Comparison of ENCODE assay signal across 24 cellular contexts in genomic region chr2:42742740-42743666, GRCh38. TPM values are rescaled to one million over a fixed set of nuclear protein-coding genes. Genes with fewer than 3 reads are reported as not detected.
DNase-seq lines count a peak whose midpoint lies in the region; ATAC-seq and TF ChIP-seq lines count a peak whose summit lies in the region.
"Had no signal": no experiment of that assay in that cellular context is flagged by ENCODE, and none has a peak within 500 bp of the region (broad histone marks: within the 10 kb centered on the region; RNA-seq: fewer than 3 reads in every experiment).

No MANE protein-coding gene starts in this region.

- no peaks in the 10 kb centered on the region for H4K20me1 ChIP-seq in OCI-LY3 (ENCODE audit: insufficient read depth, low read length)

- no peak overlapping the region for H3K9ac ChIP-seq in OCI-LY3 (ENCODE audit: low read length)
- H3K9ac ChIP-seq: KMS-11 had no signal

- no peak for TF ChIP-seq EP300 in esophagus muscularis mucosa (IDR thresholded peaks at IDR 0.05)

- H3K27ac ChIP-seq in OCI-LY3 (ENCODE audit: low read length) (no peak overlapping the region), esophagus muscularis mucosa (replicated peaks in 1 of 4) (no peak overlapping the region), temporal lobe (ENCODE audit: low read depth, low read length) (peak overlapping the region; percentile 61)
- H3K27ac ChIP-seq: KMS-11, right atrium auricular region, tibial artery, VCaP had no signal

- peak; percentile 42 for DNase-seq in esophagus muscularis mucosa (ENCODE audit: extremely low spot score)
- DNase-seq in Caco-2, result no peak
- DNase-seq: activated CD4-positive, alpha-beta T cell treated with anti-CD3 and anti-CD28 coated beads, Interleukin-2, amount 50 U/mL, for 4 hours; activated gamma-delta T cell treated with Interleukin-2 at 50 U/mL for 16 hours; central memory CD4-positive, alpha-beta T cell; DND-41; effector CD8-positive, alpha-beta T cell; left ventricle myocardium superior; NCI-H1092 treated with DMSO at 0.1 percent for 48 hours; NCI-H2107; NCI-H524; occipital lobe; OCI-M1; SIG-M5; stimulated activated CD4-positive, alpha-beta T cell treated with anti-CD3 and anti-CD28 coated beads, Interleukin-15, amount 100 ng/mL, for 24 hours; tibial artery had no signal

- intact Hi-C loops in esophagus muscularis mucosa (cut with DNase I) (no loop called here), Caco-2 (cut with micrococcal nuclease; ENCODE audit: unreplicated experiment) (no loop called here)

- no peak overlapping the region for H3K4me2 ChIP-seq in OCI-LY3 (ENCODE audit: low read length)
- H3K4me2 ChIP-seq: KMS-11 had no signal

- peaks cover under 1% of the 10 kb centered on the region for H3K9me3 Mint-ChIP-seq in Caco-2 (ENCODE audit: unreplicated experiment)

- no peaks in the 10 kb centered on the region for H3K27me3 Mint-ChIP-seq in Caco-2 (ENCODE audit: insufficient read depth, unreplicated experiment)

- H3K27ac Mint-ChIP-seq in Caco-2 (ENCODE audit: unreplicated experiment), result no peak overlapping the region

- no peak for TF ChIP-seq POLR2A in esophagus muscularis mucosa (IDR thresholded peaks at IDR 0.05; ENCODE audit: low read depth)

- CTCF ChIA-PET in Caco-2 (lab: Charles Lee), result no interaction called here

- H3K4me1 Mint-ChIP-seq in Caco-2 (ENCODE audit: low read depth, unreplicated experiment), result no peaks in the 10 kb centered on the region

- H3K36me3 ChIP-seq in OCI-LY3 (replicated peaks; ENCODE audit: low read depth, low read length) (peaks cover 12% of the 10 kb centered on the region), esophagus muscularis mucosa (peaks cover 4 to 27% (median 9%) of the 10 kb centered on the region in 4 donors), Caco-2 (ENCODE audit: control insufficient read depth, insufficient read depth, low read length) (no peaks in the 10 kb centered on the region)
- H3K36me3 ChIP-seq: right atrium auricular region had no signal

- H3K9me3 ChIP-seq in OCI-LY3 (ENCODE audit: insufficient read depth, low read length) (no peaks in the 10 kb centered on the region), esophagus muscularis mucosa (no peaks in the 10 kb centered on the region), Caco-2 (no peaks in the 10 kb centered on the region)
- H3K9me3 ChIP-seq: right atrium auricular region, tibial artery had no signal

- H2AFZ ChIP-seq in OCI-LY3 (ENCODE audit: low read depth, low read length), result no peak overlapping the region

- no peak overlapping the region for H3K4me3 ChIP-seq in OCI-LY3 (ENCODE audit: low read length)
- no peak overlapping the region for H3K4me3 ChIP-seq in esophagus muscularis mucosa
- H3K4me3 ChIP-seq in Caco-2 (ENCODE audit: low read depth, low read length), result no peak overlapping the region
- H3K4me3 ChIP-seq: right atrium auricular region, tibial artery had no signal

- no peaks in the 10 kb centered on the region for H3K36me3 Mint-ChIP-seq in Caco-2 (ENCODE audit: insufficient read depth, unreplicated experiment)

- peak; percentile 30 for TF ChIP-seq CTCF in GM12873 (IDR thresholded peaks at IDR 0.05; ENCODE audit: insufficient read depth, low read depth, low read length, missing control alignments)
- TF ChIP-seq CTCF in OCI-LY3 (IDR thresholded peaks at IDR 0.05; ENCODE audit: low read depth, low read length), result peak; percentile 22; the same call in 1 of the 2 replicates
- no peak for TF ChIP-seq CTCF in esophagus muscularis mucosa (IDR thresholded peaks at IDR 0.05)
- TF ChIP-seq CTCF in Caco-2 (IDR thresholded peaks at IDR 0.05; ENCODE audit: insufficient read depth in 1 of 2, low read depth in 1 of 2, low read length in 1 of 2, severe bottlenecking in 1 of 2, unreplicated experiment in 1 of 2), result no peak

- POLR2A ChIA-PET in Caco-2 (lab: Charles Lee), result no interaction called here

- no peak overlapping the region for H3K4me3 Mint-ChIP-seq in Caco-2 (ENCODE audit: unreplicated experiment)

- WGBS in esophagus muscularis mucosa, result 69% methylated on average over 2 of the region's 2 CpGs

- no TSS peak for BruUV-seq in Caco-2 (replicated peaks; lab: Mats Ljungman, UMichigan)

- no peak for ATAC-seq in GM21529 (IDR thresholded peaks at IDR 0.05; ENCODE audit: unreplicated experiment)
- ATAC-seq in HG03039 (IDR thresholded peaks at IDR 0.05; ENCODE audit: unreplicated experiment), result no peak
- ATAC-seq: left ventricle myocardium superior had no signal

- H3K4me1 ChIP-seq in OCI-LY3 (ENCODE audit: low read length) (no peaks in the 10 kb centered on the region), esophagus muscularis mucosa (no peaks in the 10 kb centered on the region), Caco-2 (no peaks in the 10 kb centered on the region)
- H3K4me1 ChIP-seq: right atrium auricular region, tibial artery had no signal

- H3K27me3 ChIP-seq in OCI-LY3 (ENCODE audit: low read depth, low read length), result no peaks in the 10 kb centered on the region
- no peaks in the 10 kb centered on the region for H3K27me3 ChIP-seq in esophagus muscularis mucosa
- H3K27me3 ChIP-seq in Caco-2 (replicated peaks; ENCODE audit: control insufficient read depth, insufficient read depth, low read length), result no peaks in the 10 kb centered on the region
- H3K27me3 ChIP-seq: right atrium auricular region, tibial artery had no signal

- H3K79me2 ChIP-seq in OCI-LY3 (ENCODE audit: low read length), result no peaks in the 10 kb centered on the region

RNA-seq across cellular contexts. Expression of gene OXER1, which starts 20.9 kb away (rescaled TPM):
- total RNA-seq in esophagus muscularis mucosa, result 1 to 10 TPM in 1 of 4 donors, under 1 TPM in 3; 0.42 to 1.3 (median 0.61) TPM
- total RNA-seq in temporal lobe, result 0.25 TPM
- total RNA-seq in Caco-2 (2022), result 10.9 and 11.0 TPM in 2 replicates
- total RNA-seq: occipital lobe had no signal

RNA-seq across cellular contexts. Expression of gene HAAO, which starts 49.4 kb away (rescaled TPM):
- total RNA-seq in esophagus muscularis mucosa, result 1 to 10 TPM; 2.9 to 4.8 (median 4.0) TPM
- 1.5 TPM for total RNA-seq in temporal lobe
- 44.1 and 47.5 TPM in 2 replicates for total RNA-seq in Caco-2 (2022)

Comparison
In these comparisons a context has a peak if more than half of its experiments do, and no peak if none do; other contexts are left out.
1. CTCF ChIP-seq: peak in GM12873 (single experiment) and OCI-LY3 (single experiment); none in esophagus muscularis mucosa (0 of 3) and Caco-2 (0 of 2).